8 cellular contexts compared by ENCODE assay signal in the genomic region with DNA sequence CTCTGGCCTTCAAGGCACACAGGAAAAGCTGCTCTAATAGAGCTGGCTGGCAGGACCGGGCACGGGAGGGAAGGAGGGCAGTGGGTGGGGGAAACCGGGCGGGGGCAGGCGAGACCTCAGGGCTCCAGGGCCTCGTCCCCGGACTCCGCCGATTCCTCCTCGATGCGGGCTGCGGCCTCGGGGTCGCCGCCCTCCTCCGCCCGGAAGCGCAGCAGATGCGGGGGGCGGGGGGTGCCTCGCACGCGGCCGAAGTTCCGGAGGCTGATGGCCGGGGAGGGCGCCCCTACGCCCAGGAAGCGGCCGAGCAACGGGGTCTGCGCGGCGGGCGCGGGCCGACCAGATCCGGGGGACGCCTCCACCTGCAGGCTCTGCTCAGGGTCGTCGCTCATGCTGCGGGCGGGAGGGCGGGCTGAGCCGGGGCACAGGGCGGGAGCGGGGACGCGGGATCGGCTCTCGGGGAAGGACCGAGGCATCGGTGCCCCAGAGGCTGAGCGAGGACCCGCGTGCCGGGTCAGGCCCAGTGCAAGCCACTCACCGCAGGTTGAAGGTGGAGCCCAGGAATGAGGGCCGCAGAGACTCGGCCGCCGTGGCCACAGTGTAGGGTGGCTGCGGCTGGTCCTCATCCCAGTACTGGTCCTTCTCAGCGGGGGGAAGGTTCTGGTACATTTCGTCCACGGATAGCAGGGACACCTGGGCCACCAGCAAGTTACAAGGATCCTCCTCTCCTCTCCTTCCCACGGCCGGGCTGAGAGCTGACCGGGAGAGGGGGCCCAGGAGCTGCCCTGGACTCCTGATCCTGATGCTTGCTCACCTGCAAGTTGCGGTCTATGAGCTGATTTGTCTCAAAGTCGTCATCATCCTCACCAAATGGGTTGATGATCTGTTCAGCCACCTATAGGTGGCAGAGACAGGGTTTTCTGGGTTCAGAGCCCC. TPM values are rescaled to one million over a fixed set of nuclear protein-coding genes. Genes with fewer than 3 reads are reported as not detected.
A peak's percentile ranks its signal among the peaks of the same experiment; 100 is the strongest.
DNase-seq lines count a peak whose midpoint lies in the region; ATAC-seq and TF ChIP-seq lines count a peak whose summit lies in the region.

No MANE protein-coding gene starts in this region.

- H3K27ac ChIP-seq in iPS-20b (ENCODE audit: low read length) (no peak overlapping the region), PC-3 (ENCODE audit: low read length) (no peak overlapping the region)

- peaks cover 11% of the 10 kb centered on the region for H3F3A ChIP-seq in PC-3 (ENCODE audit: low read length, unreplicated experiment)

- CTCF ChIA-PET in AG04449 (lab: Yijun Ruan, JAX): interaction anchor here (0.9 to 6.4 kb wide), 9 partner anchors 9 to 230 kb away, joined by 3 to 40 read pairs (median 7); a partner anchor contains a TSS
- CTCF ChIA-PET in PC-3 (lab: Charles Lee): no interaction called here

- no peaks in the 10 kb centered on the region for H3K9me3 Mint-ChIP-seq in activated naive CD8-positive, alpha-beta T cell (ENCODE audit: low read depth)
- no peaks in the 10 kb centered on the region for H3K9me3 Mint-ChIP-seq in stimulated activated naive B cell treated with anti-CD40 and anti-IgM and Interleukin-4, amounts not matched to agents 10 μg/mL and 1 μg/mL and 100 μg/mL, for 72 hours

- H3K4me1 ChIP-seq in iPS-20b (ENCODE audit: insufficient read depth, low read length) (peaks cover 15% of the 10 kb centered on the region; the same call in 1 of the 2 replicates), PC-3 (ENCODE audit: insufficient read depth, low read length) (no peaks in the 10 kb centered on the region)

- TF ChIP-seq CTCF in AG04449 (IDR thresholded peaks at IDR 0.05; ENCODE audit: insufficient read depth, low read length, missing control alignments) (peak; percentile 2), PC-3 (conservative IDR thresholded peaks at IDR 0.05; ENCODE audit: low read depth, low read length) (no peak)

- POLR2A ChIA-PET in AG04449 (lab: Yijun Ruan, JAX): interaction anchor here (1.2 to 2.4 kb wide), 3 partner anchors 9 to 35 kb away, joined by 5 to 7 read pairs (median 6); a partner anchor contains a TSS
- POLR2A ChIA-PET in PC-3 (lab: Charles Lee; ENCODE audit: unreplicated experiment): no interaction called here

- no TSS peak for BruUV-seq in PC-3 (replicated peaks; lab: Mats Ljungman, UMichigan)

- H4K20me1 ChIP-seq in PC-3 (ENCODE audit: low read length): peaks cover 4% of the 10 kb centered on the region; the same call in 1 of the 2 replicates

- H2AFZ ChIP-seq in PC-3 (ENCODE audit: low read length): no peak overlapping the region

- H3K9me3 ChIP-seq in iPS-20b (ENCODE audit: insufficient read depth, low read depth, low read length): no peaks in the 10 kb centered on the region
- H3K9me3 ChIP-seq in PC-3 (ENCODE audit: low read length): no peaks in the 10 kb centered on the region

- peak overlapping the region; percentile 72; the same call in 1 of the 2 replicates for H3K9ac ChIP-seq in iPS-20b (ENCODE audit: low read depth, low read length)
- no peak overlapping the region for H3K9ac ChIP-seq in PC-3 (ENCODE audit: low read length)

- no peaks in the 10 kb centered on the region for H3K9me2 ChIP-seq in PC-3 (replicated peaks; ENCODE audit: low read length)

- H3K4me3 ChIP-seq in AG04449 (ENCODE audit: low read depth, low read length) (peak overlapping the region; percentile 36), iPS-20b (ENCODE audit: low read length) (peak overlapping the region; percentile 64), PC-3 (ENCODE audit: low read length) (no peak overlapping the region)

- H3K36me3 ChIP-seq in iPS-20b (ENCODE audit: insufficient read depth, low read depth, low read length) (peaks cover 20% of the 10 kb centered on the region), PC-3 (ENCODE audit: low read depth, low read length) (peaks cover 20% of the 10 kb centered on the region; the same call in 1 of the 2 replicates)

- H3K27me3 Mint-ChIP-seq in activated naive CD8-positive, alpha-beta T cell: no peaks in the 10 kb centered on the region
- no peaks in the 10 kb centered on the region for H3K27me3 Mint-ChIP-seq in stimulated activated naive B cell treated with anti-CD40 and anti-IgM and Interleukin-4, amounts not matched to agents 10 μg/mL and 1 μg/mL and 100 μg/mL, for 72 hours

- peak; percentile 62 for TF ChIP-seq POLR2A in GM19099 (IDR thresholded peaks at IDR 0.05; ENCODE audit: extremely low read depth, insufficient read length, low read depth)

- peaks cover 11% of the 10 kb centered on the region for H3K36me3 Mint-ChIP-seq in activated naive CD8-positive, alpha-beta T cell
- peaks cover 27 to 34% of the 10 kb centered on the region in 2 donors for H3K36me3 Mint-ChIP-seq in stimulated activated naive B cell treated with anti-CD40 and anti-IgM and Interleukin-4, amounts not matched to agents 10 μg/mL and 1 μg/mL and 100 μg/mL, for 72 hours

- H3K27ac Mint-ChIP-seq in activated naive CD8-positive, alpha-beta T cell: peak overlapping the region; percentile 87
- H3K27ac Mint-ChIP-seq in stimulated activated naive B cell treated with anti-CD40 and anti-IgM and Interleukin-4, amounts not matched to agents 10 μg/mL and 1 μg/mL and 100 μg/mL, for 72 hours: peak overlapping the region; percentile 85

- peak overlapping the region; percentile 85 for H3K4me3 Mint-ChIP-seq in activated naive CD8-positive, alpha-beta T cell
- peak overlapping the region; percentile 67 to 80 for H3K4me3 Mint-ChIP-seq in stimulated activated naive B cell treated with anti-CD40 and anti-IgM and Interleukin-4, amounts not matched to agents 10 μg/mL and 1 μg/mL and 100 μg/mL, for 72 hours

- peaks cover 38% of the 10 kb centered on the region for H3K4me1 Mint-ChIP-seq in activated naive CD8-positive, alpha-beta T cell (ENCODE audit: low read depth)
- H3K4me1 Mint-ChIP-seq in stimulated activated naive B cell treated with anti-CD40 and anti-IgM and Interleukin-4, amounts not matched to agents 10 μg/mL and 1 μg/mL and 100 μg/mL, for 72 hours: peaks cover 28 to 54% of the 10 kb centered on the region in 2 donors

- peak; percentile 19 to 35 for ATAC-seq in stimulated activated naive B cell treated with anti-CD40 and anti-IgM and Interleukin-4, amounts not matched to agents 10 μg/mL and 1 μg/mL and 100 μg/mL, for 72 hours (replicated peaks)
- ATAC-seq in PC-3: no peak
- no peak for ATAC-seq in GM19324 (IDR thresholded peaks at IDR 0.05; ENCODE audit: low FRiP score, unreplicated experiment)

- DNase-seq in AG04449 (ENCODE audit: low read depth, low spot score) (no peak), AG08395 (ENCODE audit: low spot score) (no peak), PC-3 (no peak)
- DNase-seq in stimulated activated naive B cell treated with anti-CD40 and anti-IgM and Interleukin-4, amounts not matched to agents 10 μg/mL and 1 μg/mL and 100 μg/mL, for 72 hours: no peak

- intact Hi-C loops in PC-3 (cut with micrococcal nuclease): no loop called here

- H3K27me3 ChIP-seq in iPS-20b (ENCODE audit: insufficient read depth, low read length): peaks cover 23% of the 10 kb centered on the region
- no peaks in the 10 kb centered on the region for H3K27me3 ChIP-seq in PC-3 (ENCODE audit: low read length)

- H3K79me2 ChIP-seq in PC-3 (ENCODE audit: low read length): no peaks in the 10 kb centered on the region

- no peak overlapping the region for H3K4me2 ChIP-seq in PC-3 (ENCODE audit: low read length)

RNA-seq across cellular contexts. Expression of a gene that starts 3.6 kb away (rescaled TPM):
- not detected in 2 replicates for total RNA-seq in PC-3 (2014; rRNA removed)

RNA-seq across cellular contexts. Expression of a gene that starts 9.0 kb away (rescaled TPM):
- 1,533 and 1,663 TPM in 2 replicates for total RNA-seq in PC-3 (2014; rRNA removed)

RNA-seq across cellular contexts. Expression of a gene that starts 15.8 kb away (rescaled TPM):
- total RNA-seq in PC-3 (2014; rRNA removed): 38.9 and 44.0 TPM in 2 replicates

RNA-seq across cellular contexts. Expression of a gene that starts 22.8 kb away (rescaled TPM):
- 2.0 and 3.4 TPM in 2 replicates for total RNA-seq in PC-3 (2014; rRNA removed)

RNA-seq across cellular contexts. Expression of a gene that starts 24.0 kb away (rescaled TPM):
- 0.58 and 4.3 TPM in 2 replicates for total RNA-seq in PC-3 (2014; rRNA removed)

Comparison
In these comparisons a context has a peak if more than half of its experiments do, and no peak if none do; other contexts are left out.
1. ATAC-seq: peak in stimulated activated naive B cell treated with anti-CD40 and anti-IgM and Interleukin-4, amounts not matched to agents 10 μg/mL and 1 μg/mL and 100 μg/mL, for 72 hours (2 of 2); none in PC-3 (single experiment) and GM19324 (single experiment).